In genomic region chr10:103636492-103636891, GRCh38 we compare ENCODE assay signal across 19 cellular contexts.
DNase-seq lines count a peak whose midpoint lies in the region; ATAC-seq and TF ChIP-seq lines count a peak whose summit lies in the region.
"Had no signal": no experiment of that assay in that cellular context is flagged by ENCODE, and none has a peak within 500 bp of the region (broad histone marks: within the 10 kb centered on the region; RNA-seq: fewer than 3 reads in every experiment).

No MANE protein-coding gene starts in this region.

- peaks cover 64% of the 10 kb centered on the region for H3K4me1 ChIP-seq in GM23248 (ENCODE audit: insufficient read depth)

- peak overlapping the region; percentile 75 for H3K9ac ChIP-seq in GM23248

- H3K27ac Mint-ChIP-seq in WTC11 = peak overlapping the region; percentile 97
- peak overlapping the region; percentile 76 for H3K27ac Mint-ChIP-seq in glutamatergic neuron (ENCODE audit: unreplicated experiment)
- H3K27ac Mint-ChIP-seq: activated CD8-positive, alpha-beta T cell treated with anti-CD3 and anti-CD28 coated beads for 36 hours; activated T-helper 2 cell treated with anti-CD3 and anti-CD28 coated beads, Interferon-gamma antibody, Interleukin-2, Interleukin-4, amounts not matched to agents 10 μg/mL and 5 μg/mL and 100 μg/mL, durations not matched to agents 14 hours and 24 hours and 36 hours had no signal

- no peak overlapping the region for H2AFZ ChIP-seq in GM23248

- peaks cover 51% of the 10 kb centered on the region for H3K4me1 Mint-ChIP-seq in WTC11
- peaks cover 23% of the 10 kb centered on the region for H3K4me1 Mint-ChIP-seq in glutamatergic neuron (ENCODE audit: low read depth, unreplicated experiment)

- no peaks in the 10 kb centered on the region for H3K9me3 ChIP-seq in GM23248 (ENCODE audit: low read depth)

- peak overlapping the region; percentile 62 for H3K4me2 ChIP-seq in GM23248 (ENCODE audit: unreplicated experiment)

- no peak for TF ChIP-seq CTCF in WTC11 (IDR thresholded peaks at IDR 0.05)
- TF ChIP-seq CTCF in glutamatergic neuron (IDR thresholded peaks at IDR 0.05; ENCODE audit: partially characterized antibody, unreplicated experiment) = no peak

- peaks cover 96% of the 10 kb centered on the region for H3K79me2 ChIP-seq in GM23248 (ENCODE audit: insufficient read depth)

- CTCF ChIA-PET in WTC11 (lab: Charles Lee) = interaction anchor here (1.3 to 3.0 kb wide), 11 partner anchors 12 to 77 kb away, joined by 4 to 27 read pairs (median 8); no protein-coding TSS in a partner anchor

- H3K9me2 ChIP-seq in GM23248 (ENCODE audit: insufficient read depth) = no peaks in the 10 kb centered on the region

- ATAC-seq in WTC11 (peak; percentile 63), HG02885 (IDR thresholded peaks at IDR 0.05; ENCODE audit: poor library complexity, unreplicated experiment) (no peak)
- ATAC-seq: activated CD8-positive, alpha-beta T cell treated with anti-CD3 and anti-CD28 coated beads for 36 hours; foreskin keratinocyte; PC-3 had no signal

- POLR2A ChIA-PET in WTC11 (lab: Charles Lee) = interaction anchor here (0.7 to 2.4 kb wide), 4 partner anchors 12 to 212 kb away, joined by 3 to 12 read pairs (median 4); no protein-coding TSS in a partner anchor

- peaks cover 47% of the 10 kb centered on the region for H3F3A ChIP-seq in GM23248 (ENCODE audit: insufficient read depth)

- H3K36me3 Mint-ChIP-seq in WTC11 (no peaks in the 10 kb centered on the region), glutamatergic neuron (ENCODE audit: unreplicated experiment) (no peaks in the 10 kb centered on the region)

- H3K27me3 Mint-ChIP-seq in WTC11 (ENCODE audit: low read depth) = no peaks in the 10 kb centered on the region
- peaks cover 2% of the 10 kb centered on the region for H3K27me3 Mint-ChIP-seq in glutamatergic neuron (ENCODE audit: unreplicated experiment)
- H3K27me3 Mint-ChIP-seq: activated CD8-positive, alpha-beta T cell treated with anti-CD3 and anti-CD28 coated beads for 36 hours had no signal

- no peaks in the 10 kb centered on the region for H4K20me1 ChIP-seq in GM23248 (ENCODE audit: insufficient read depth)

- no peaks in the 10 kb centered on the region for H3K9me3 Mint-ChIP-seq in WTC11
- peaks cover 3% of the 10 kb centered on the region for H3K9me3 Mint-ChIP-seq in glutamatergic neuron (ENCODE audit: unreplicated experiment)
- H3K9me3 Mint-ChIP-seq: activated CD8-positive, alpha-beta T cell treated with anti-CD3 and anti-CD28 coated beads for 36 hours; activated T-helper 2 cell treated with anti-CD3 and anti-CD28 coated beads, Interferon-gamma antibody, Interleukin-2, Interleukin-4, amounts not matched to agents 10 μg/mL and 5 μg/mL and 100 μg/mL, durations not matched to agents 14 hours and 24 hours and 36 hours had no signal

- DNase-seq in GM23248 = no peak
- peak; percentile 62 for DNase-seq in WTC11 (ENCODE audit: low spot score)
- peak; percentile 46 for DNase-seq in glutamatergic neuron
- peak; percentile 88 for DNase-seq in retina
- DNase-seq in activated CD4-positive, alpha-beta T cell treated with anti-CD3 and anti-CD28 coated beads for 4 hours = no peak
- no peak for DNase-seq in AG08396 (ENCODE audit: low spot score)
- no peak for DNase-seq in SHP77 treated with DMSO at 0.1 percent for 48 hours (lab: John Stamatoyannopoulos, UW)
- DNase-seq: activated CD8-positive, alpha-beta T cell treated with anti-CD3 and anti-CD28 coated beads for 36 hours; aorta; effector CD8-positive, alpha-beta T cell; foreskin keratinocyte; islet precursor cell; KG1; NCI-H1105 treated with DMSO at 0.1 percent for 48 hours; NCI-H2227 treated with DMSO at 0.1 percent for 48 hours; PC-3; stimulated activated CD4-positive, alpha-beta T cell treated with anti-CD3 and anti-CD28 coated beads, Interleukin-4, amount 100 ng/mL, for 4 hours had no signal

- H3K36me3 ChIP-seq in GM23248 (ENCODE audit: low read depth) = 0 out of 2 replicates have a peak, but pooled peaks cover 3% of the 10 kb centered on the region

- 64 to 65% methylated on average over 5 of the region's 5 CpGs for whole genome bisulfite sequencing in GM23248 (ENCODE audit: low coverage in 1 of 2, low lambda C conversion rate in 2 of 2, missing lambda C conversion rate in 2 of 2), 2 experiments

- H3K4me3 Mint-ChIP-seq in WTC11 = peak overlapping the region; percentile 24; the same call in 1 of the 2 replicates
- H3K4me3 Mint-ChIP-seq in glutamatergic neuron (ENCODE audit: unreplicated experiment) = peak overlapping the region; percentile 61
- H3K4me3 Mint-ChIP-seq: activated CD8-positive, alpha-beta T cell treated with anti-CD3 and anti-CD28 coated beads for 36 hours had no signal

- no peaks in the 10 kb centered on the region for H3K27me3 ChIP-seq in GM23248 (replicated peaks; ENCODE audit: insufficient read depth)
- H3K27me3 ChIP-seq: foreskin keratinocyte had no signal

- H3K27ac ChIP-seq in GM23248 = peak overlapping the region; percentile 94
- H3K27ac ChIP-seq: foreskin keratinocyte had no signal

- H3K4me3 ChIP-seq in GM23248 = no peak overlapping the region

- in situ Hi-C loops in GM23248 (cut with MboI) = no loop called here

TF ChIP-seq in WTC11, 78 proteins besides CTCF, POLR2A, EP300 and RAD21:
- TF ChIP-seq SMAD3 (CRISPR knock-in tag; IDR thresholded peaks at IDR 0.05; ENCODE audit: borderline replicate concordance) (no peak), CREM (CRISPR knock-in tag; IDR thresholded peaks at IDR 0.05) (peak; percentile 81; the same call in 1 of the 2 replicates), ZNF263 (CRISPR knock-in tag; IDR thresholded peaks at IDR 0.05; ENCODE audit: low read depth) (no peak), E2F5 (CRISPR knock-in tag; IDR thresholded peaks at IDR 0.05) (no peak), FOXP4 (CRISPR knock-in tag; IDR thresholded peaks at IDR 0.05) (0 out of 2 replicates have a peak, but pooled peaks have one; percentile 24), SP1 (CRISPR knock-in tag; conservative IDR thresholded peaks at IDR 0.05) (0 out of 2 replicates have a peak, but pooled peaks have one; percentile 26), TEAD1 (CRISPR knock-in tag; IDR thresholded peaks at IDR 0.05) (peak; percentile 70; the same call in 1 of the 2 replicates), FOXP1 (CRISPR knock-in tag; IDR thresholded peaks at IDR 0.05; ENCODE audit: borderline replicate concordance) (0 out of 2 replicates have a peak, but pooled peaks have one; percentile 45), ZBTB21 (CRISPR knock-in tag; IDR thresholded peaks at IDR 0.05; ENCODE audit: borderline replicate concordance) (peak; percentile 88; the same call in 1 of the 2 replicates), ZNF138 (CRISPR knock-in tag; conservative IDR thresholded peaks at IDR 0.05) (no peak), ETV6 (CRISPR knock-in tag; IDR thresholded peaks at IDR 0.05) (peak; percentile 40; the same call in 1 of the 2 replicates), ZNF281 (CRISPR knock-in tag; IDR thresholded peaks at IDR 0.05) (peak; percentile 78; the same call in 1 of the 2 replicates)

Comparison
In these comparisons a context has a peak if more than half of its experiments do, and no peak if none do; other contexts are left out.
1. DNase-seq: peak in WTC11 (single experiment), glutamatergic neuron (single experiment) and retina (single experiment); none in GM23248 (single experiment), activated CD4-positive, alpha-beta T cell treated with anti-CD3 and anti-CD28 coated beads for 4 hours (0 of 2), AG08396 (single experiment) and SHP77 treated with DMSO at 0.1 percent for 48 hours (single experiment).